ENCODE assay signal across 1 cellular context in the genomic region with DNA sequence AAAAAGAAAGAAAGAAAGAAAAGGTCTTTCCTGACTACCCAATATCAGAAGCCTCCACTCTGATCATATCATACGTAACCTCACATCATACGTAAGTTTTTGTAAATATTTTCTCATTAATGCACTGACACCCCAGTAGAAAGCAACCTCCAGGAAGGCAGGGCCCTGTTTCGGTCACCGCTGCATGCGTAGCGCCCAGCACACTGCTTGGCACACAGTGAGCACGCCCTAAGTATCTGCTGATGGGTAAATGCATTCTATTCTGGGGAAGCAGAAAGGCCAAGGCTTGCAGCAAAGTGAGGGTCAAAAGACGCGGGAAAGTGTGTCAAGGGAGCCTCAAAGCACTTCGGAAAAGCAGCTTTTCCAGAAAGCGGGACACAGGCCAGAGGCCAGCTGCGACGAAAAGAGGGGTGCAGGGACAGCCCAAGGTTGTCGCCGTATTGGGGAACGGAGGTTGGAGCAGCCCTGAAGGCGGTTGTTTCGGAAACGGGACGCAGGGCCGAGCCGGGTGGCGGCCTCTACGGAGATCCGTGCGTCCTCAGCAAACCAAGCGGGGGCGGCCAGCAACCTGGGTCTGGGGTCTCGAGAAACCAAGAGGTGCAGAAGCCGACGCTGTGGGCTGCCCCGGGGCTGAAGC.
TF ChIP-seq lines count a peak whose summit lies in the region.

No MANE protein-coding gene starts in this region.

TF ChIP-seq in H1, 55 proteins besides CTCF, POLR2A, EP300 and RAD21:
- TF ChIP-seq HDAC6 (IDR thresholded peaks at IDR 0.05; ENCODE audit: low read depth, low read length) (no peak), CHD1 (IDR thresholded peaks at IDR 0.05; ENCODE audit: low read depth, low read length) (no peak), RBBP5 (IDR thresholded peaks at IDR 0.05; ENCODE audit: borderline replicate concordance, low read depth, low read length) (0 out of 2 replicates have a peak, but pooled peaks have one; percentile 44), PHF8 (conservative IDR thresholded peaks at IDR 0.05; ENCODE audit: low read depth, low read length) (peak; percentile 15; the same call in 1 of the 2 replicates), CREB1 (IDR thresholded peaks at IDR 0.05) (no peak), SAP30 (IDR thresholded peaks at IDR 0.05; ENCODE audit: insufficient read depth, insufficient replicate concordance, low read length) (peak; percentile 80)
- TF ChIP-seq, protein P1, sequence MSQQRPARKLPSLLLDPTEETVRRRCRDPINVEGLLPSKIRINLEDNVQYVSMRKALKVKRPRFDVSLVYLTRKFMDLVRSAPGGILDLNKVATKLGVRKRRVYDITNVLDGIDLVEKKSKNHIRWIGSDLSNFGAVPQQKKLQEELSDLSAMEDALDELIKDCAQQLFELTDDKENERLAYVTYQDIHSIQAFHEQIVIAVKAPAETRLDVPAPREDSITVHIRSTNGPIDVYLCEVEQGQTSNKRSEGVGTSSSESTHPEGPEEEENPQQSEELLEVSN (IDR thresholded peaks at IDR 0.05) = peak; percentile 50; the same call in 1 of the 2 replicates
